ENCODE assay signal across 14 cellular contexts in genomic region chr17:2893422-2893914, GRCh38.
A peak's percentile ranks its signal among the peaks of the same experiment; 100 is the strongest.
DNase-seq lines count a peak whose midpoint lies in the region; ATAC-seq and TF ChIP-seq lines count a peak whose summit lies in the region.
"Had no signal": no experiment of that assay in that cellular context is flagged by ENCODE, and none has a peak within 500 bp of the region (broad histone marks: within the 10 kb centered on the region; RNA-seq: fewer than 3 reads in every experiment).

No MANE protein-coding gene starts in this region.

- TF ChIP-seq CTCF in left ventricle myocardium inferior (IDR thresholded peaks at IDR 0.05; ENCODE audit: borderline replicate concordance) (no peak), body of pancreas (IDR thresholded peaks at IDR 0.05) (peak in 1 of 7 experiments; percentile 1), left lung (IDR thresholded peaks at IDR 0.05) (no peak), transverse colon (IDR thresholded peaks at IDR 0.05) (no peak)

- WGBS in body of pancreas, 2 donors: 13 to 27% methylated on average over 4 to 20 of the region's 20 CpGs
- 63% methylated on average over 20 of the region's 20 CpGs; no CpG with 5 or more reads in 1 of the 2 donors for WGBS in transverse colon (ENCODE audit: low coverage in 1 of 2), 2 donors

- no peaks in the 10 kb centered on the region for H3K36me3 ChIP-seq in left ventricle myocardium inferior
- H3K36me3 ChIP-seq in body of pancreas (replicated peaks in 1 of 2; ENCODE audit: insufficient read depth in 1 of 2, low read depth in 2 of 2): no peaks in the 10 kb centered on the region
- H3K36me3 ChIP-seq in left lung: no peaks in the 10 kb centered on the region
- H3K36me3 ChIP-seq in transverse colon: no peaks in the 10 kb centered on the region

- TF ChIP-seq POLR2A in body of pancreas (IDR thresholded peaks at IDR 0.05) (peak; percentile 18 to 56 (median 53)), transverse colon (IDR thresholded peaks at IDR 0.05) (no peak)

- no peak for DNase-seq in left ventricle myocardium superior
- no peak for DNase-seq in left ventricle myocardium inferior
- DNase-seq in body of pancreas: peak; percentile 96 to 97 (median 96)
- DNase-seq in left lung: no peak
- peak; percentile 79 for DNase-seq in transverse colon
- DNase-seq in NCI-H345 treated with DMSO at 0.1 percent for 48 hours (lab: John Stamatoyannopoulos, UW; ENCODE audit: unreplicated experiment): no peak
- no peak for DNase-seq in NCI-H526 (lab: John Stamatoyannopoulos, UW)
- DNase-seq: ACHN; activated CD4-positive, alpha-beta memory T cell treated with anti-CD3 and anti-CD28 coated beads for 36 hours; CD4-positive, alpha-beta T cell; GOT3; NCI-H1105; stimulated activated naive B cell treated with anti-CD40 and anti-IgM and Interleukin-4, amounts not matched to agents 10 μg/mL and 1 μg/mL and 100 μg/mL, for 72 hours had no signal

- H3K4me3 ChIP-seq in left ventricle myocardium inferior: no peak overlapping the region
- H3K4me3 ChIP-seq in body of pancreas: no peak overlapping the region
- H3K4me3 ChIP-seq in left lung: no peak overlapping the region
- H3K4me3 ChIP-seq in transverse colon: no peak overlapping the region

- no peak overlapping the region for H3K27ac ChIP-seq in left ventricle myocardium inferior (replicated peaks)
- peak overlapping the region; percentile 91 to 98 (median 92) for H3K27ac ChIP-seq in body of pancreas
- no peak overlapping the region for H3K27ac ChIP-seq in left lung
- peak overlapping the region; percentile 41 to 70 (median 52) for H3K27ac ChIP-seq in transverse colon

- ATAC-seq in left ventricle myocardium superior (peak; percentile 19), body of pancreas (peak; percentile 83), left lung (peak; percentile 14), HG03095 (IDR thresholded peaks at IDR 0.05; ENCODE audit: unreplicated experiment) (no peak)
- ATAC-seq: stimulated activated naive B cell treated with anti-CD40 and anti-IgM and Interleukin-4, amounts not matched to agents 10 μg/mL and 1 μg/mL and 100 μg/mL, for 72 hours had no signal

- intact Hi-C loops in left ventricle myocardium superior (cut with micrococcal nuclease): no loop called here
- intact Hi-C loops in left ventricle myocardium inferior (cut with micrococcal nuclease): no loop called here
- intact Hi-C loops in body of pancreas (cut with DNase I): no loop called here
- intact Hi-C loops in left lung (cut with DNase I): no loop called here
- intact Hi-C loops in transverse colon (cut with DNase I; ENCODE audit: low total_unique reads): no loop called here

- TF ChIP-seq EP300 in transverse colon (IDR thresholded peaks at IDR 0.05; ENCODE audit: low read depth): no peak

- H3K9me3 ChIP-seq in left ventricle myocardium inferior (replicated peaks): no peaks in the 10 kb centered on the region
- H3K9me3 ChIP-seq in body of pancreas: no peaks in the 10 kb centered on the region
- no peaks in the 10 kb centered on the region for H3K9me3 ChIP-seq in left lung
- H3K9me3 ChIP-seq in transverse colon: no peaks in the 10 kb centered on the region

- H3K4me1 ChIP-seq in left ventricle myocardium inferior (peaks cover 12% of the 10 kb centered on the region), body of pancreas (peaks cover 91% of the 10 kb centered on the region), left lung (peaks cover 0 to 6% of the 10 kb centered on the region in 2 donors), transverse colon (peaks cover 4 to 42% (median 30%) of the 10 kb centered on the region in 4 donors)

- in situ Hi-C loops in transverse colon (cut with MboI; ENCODE audit: low pct_ligation_motif_present in 1 of 4, low pct_unique_long_range_greater_than_20kb in 1 of 4, low sequenced_read_pairs in 3 of 4): no loop called here

- no peaks in the 10 kb centered on the region for H3K27me3 ChIP-seq in left ventricle myocardium inferior (ENCODE audit: low read depth)
- no peaks in the 10 kb centered on the region for H3K27me3 ChIP-seq in body of pancreas
- H3K27me3 ChIP-seq in left lung: peaks cover 0 to 35% of the 10 kb centered on the region in 2 donors
- H3K27me3 ChIP-seq in transverse colon: no peaks in the 10 kb centered on the region

Comparison
In these comparisons a context has a peak if more than half of its experiments do, and no peak if none do; other contexts are left out.
1. DNase-seq: peak in body of pancreas (4 of 4) and transverse colon (single experiment); none in left ventricle myocardium superior (single experiment), left ventricle myocardium inferior (single experiment), left lung (0 of 2), NCI-H345 treated with DMSO at 0.1 percent for 48 hours (single experiment) and NCI-H526 (0 of 2).
2. H3K27ac ChIP-seq: peak in body of pancreas (4 of 4) and transverse colon (4 of 4); none in left ventricle myocardium inferior (single experiment) and left lung (0 of 2).